In genomic region chr3:8549354-8549753, GRCh38 we compare ENCODE assay signal across 27 cellular contexts.
"Had no signal": no experiment of that assay in that cellular context is flagged by ENCODE, and none has a peak within 500 bp of the region (broad histone marks: within the 10 kb centered on the region; RNA-seq: fewer than 3 reads in every experiment).

No MANE protein-coding gene starts in this region.

- H3K27ac Mint-ChIP-seq: activated CD4-positive, alpha-beta T cell treated with anti-CD3 and anti-CD28 coated beads, Interleukin-2, amount 10 ng/mL, durations not matched to agents 24 days and 14 days; activated CD8-positive, alpha-beta T cell treated with anti-CD3 and anti-CD28 coated beads for 36 hours; activated naive CD4-positive, alpha-beta T cell treated with anti-CD3 and anti-CD28 coated beads, Interleukin-2, amount 50 U/mL, for 24 hours; activated T-cell treated with anti-CD3 and anti-CD28 coated beads, Interleukin-2, amount 50 U/mL, for 72 hours; activated T-helper 17 cell treated with anti-CD3 and anti-CD28 coated beads, Interleukin-2, amount 50 U/mL, for 72 hours; T-helper 1 cell treated with Interleukin-12 subunit alpha and Interleukin-12 subunit beta and Interleukin-4 antibody, amounts not matched to agents 30 μg/mL and 1 μg/mL, for 36 hours; T-helper 2 cell treated with Interferon-gamma antibody and Interleukin-4, amounts not matched to agents 5 μg/mL and 100 μg/mL, for 36 hours had no signal

- H3K9me3 ChIP-seq: adrenal gland, SJSA1, SK-N-SH had no signal

- H3K4me2 ChIP-seq: SK-N-SH had no signal

- FAIRE-seq: TTC549 had no signal

- H3K36me3 ChIP-seq: SJSA1 had no signal

- H3K4me1 Mint-ChIP-seq: activated CD4-positive, alpha-beta T cell treated with anti-CD3 and anti-CD28 coated beads, Interleukin-2, amount 10 ng/mL, durations not matched to agents 24 days and 14 days; activated naive CD4-positive, alpha-beta T cell treated with anti-CD3 and anti-CD28 coated beads, Interleukin-2, amount 50 U/mL, for 24 hours; activated T-helper 17 cell treated with anti-CD3 and anti-CD28 coated beads, Interleukin-2, amount 50 U/mL, for 72 hours had no signal

- H3K9ac ChIP-seq: SK-N-SH had no signal

- H3K4me3 ChIP-seq: adrenal gland, SJSA1 had no signal

- H3K9me3 Mint-ChIP-seq: activated CD4-positive, alpha-beta T cell treated with anti-CD3 and anti-CD28 coated beads, Interleukin-2, amount 10 ng/mL, durations not matched to agents 24 days and 14 days; activated CD8-positive, alpha-beta T cell treated with anti-CD3 and anti-CD28 coated beads for 36 hours; activated naive CD4-positive, alpha-beta T cell treated with anti-CD3 and anti-CD28 coated beads, Interleukin-2, amount 50 U/mL, for 24 hours; activated T-cell treated with anti-CD3 and anti-CD28 coated beads, Interleukin-2, amount 50 U/mL, for 72 hours; activated T-helper 17 cell treated with anti-CD3 and anti-CD28 coated beads, Interleukin-2, amount 50 U/mL, for 72 hours; T-helper 1 cell treated with Interleukin-12 subunit alpha and Interleukin-12 subunit beta and Interleukin-4 antibody, amounts not matched to agents 30 μg/mL and 1 μg/mL, for 36 hours; T-helper 2 cell treated with Interferon-gamma antibody and Interleukin-4, amounts not matched to agents 5 μg/mL and 100 μg/mL, for 36 hours had no signal

- DNase-seq: activated CD4-positive, alpha-beta T cell treated with anti-CD3 and anti-CD28 coated beads, Interleukin-2, amount 10 ng/mL, durations not matched to agents 24 days and 14 days; activated CD4-positive, alpha-beta T cell treated with anti-CD3 and anti-CD28 coated beads, Interleukin-2, amount 50 U/mL, for 4 hours; activated CD8-positive, alpha-beta T cell treated with anti-CD3 and anti-CD28 coated beads for 36 hours; activated gamma-delta T cell; activated naive CD4-positive, alpha-beta T cell treated with Interleukin-2 at 50 U/mL for 16 hours; activated T-cell treated with anti-CD3 and anti-CD28 coated beads, Interleukin-2, amount 50 U/mL, for 1 hour; activated T-cell treated with anti-CD3 and anti-CD28 coated beads, Interleukin-2, amount 50 U/mL, for 72 hours; adrenal gland; brain microvascular endothelial cell; Karpas-422; KBM-7; NCI-H1105 treated with DMSO at 0.1 percent for 48 hours; NCI-H1436; NCI-H1694; NCI-H1930; NCI-H2081 treated with DMSO at 0.1 percent for 48 hours; NCI-H345; RPMI8226; SHP77 treated with DMSO at 0.1 percent for 48 hours; SK-N-SH had no signal

- H3K36me3 Mint-ChIP-seq: activated naive CD4-positive, alpha-beta T cell treated with anti-CD3 and anti-CD28 coated beads, Interleukin-2, amount 50 U/mL, for 24 hours had no signal

- H3K27me3 ChIP-seq: adrenal gland, brain microvascular endothelial cell, SJSA1 had no signal

- H3K4me3 Mint-ChIP-seq: activated CD4-positive, alpha-beta T cell treated with anti-CD3 and anti-CD28 coated beads, Interleukin-2, amount 10 ng/mL, durations not matched to agents 24 days and 14 days; activated CD8-positive, alpha-beta T cell treated with anti-CD3 and anti-CD28 coated beads for 36 hours; activated naive CD4-positive, alpha-beta T cell treated with anti-CD3 and anti-CD28 coated beads, Interleukin-2, amount 50 U/mL, for 24 hours; activated T-cell treated with anti-CD3 and anti-CD28 coated beads, Interleukin-2, amount 50 U/mL, for 72 hours; activated T-helper 17 cell treated with anti-CD3 and anti-CD28 coated beads, Interleukin-2, amount 50 U/mL, for 72 hours; T-helper 1 cell treated with Interleukin-12 subunit alpha and Interleukin-12 subunit beta and Interleukin-4 antibody, amounts not matched to agents 30 μg/mL and 1 μg/mL, for 36 hours; T-helper 2 cell treated with Interferon-gamma antibody and Interleukin-4, amounts not matched to agents 5 μg/mL and 100 μg/mL, for 36 hours had no signal

- H3K4me1 ChIP-seq: adrenal gland had no signal

- H3K27me3 Mint-ChIP-seq: activated CD4-positive, alpha-beta T cell treated with anti-CD3 and anti-CD28 coated beads, Interleukin-2, amount 10 ng/mL, durations not matched to agents 24 days and 14 days; activated CD8-positive, alpha-beta T cell treated with anti-CD3 and anti-CD28 coated beads for 36 hours; activated naive CD4-positive, alpha-beta T cell treated with anti-CD3 and anti-CD28 coated beads, Interleukin-2, amount 50 U/mL, for 24 hours; activated T-helper 17 cell treated with anti-CD3 and anti-CD28 coated beads, Interleukin-2, amount 50 U/mL, for 72 hours had no signal

- H3K27ac ChIP-seq: brain microvascular endothelial cell, SJSA1 had no signal

- ATAC-seq: activated CD8-positive, alpha-beta T cell treated with anti-CD3 and anti-CD28 coated beads for 36 hours; activated T-cell treated with anti-CD3 and anti-CD28 coated beads, Interleukin-2, amount 50 U/mL, for 72 hours; activated T-helper 17 cell treated with anti-CD3 and anti-CD28 coated beads, Interleukin-2, amount 50 U/mL, for 72 hours; Panc1 had no signal
